8 cellular contexts compared by ENCODE assay signal in genomic region chr6:32529697-32530429, GRCh38. TPM values are rescaled to one million over a fixed set of nuclear protein-coding genes. Genes with fewer than 3 reads are reported as not detected.
A peak's percentile ranks its signal among the peaks of the same experiment; 100 is the strongest.
DNase-seq lines count a peak whose midpoint lies in the region; ATAC-seq, FAIRE-seq and TF ChIP-seq lines count a peak whose summit lies in the region.

Gene HLA-DRB5 (minus strand): TSS chr6:32530287. CDS start chr6:32530224, 63 bp downstream.

- peaks cover 0 to 2% of the 10 kb centered on the region in 2 donors for H3K27me3 Mint-ChIP-seq in CD8-positive, alpha-beta memory T cell
- H3K27me3 Mint-ChIP-seq in WTC11 (ENCODE audit: low read depth) = peaks cover 30% of the 10 kb centered on the region

- H3K27ac Mint-ChIP-seq in CD8-positive, alpha-beta memory T cell = peak within 1 kb of the TSS; percentile 38 to 95 (median 55)
- H3K27ac Mint-ChIP-seq in WTC11 = no peak within 1 kb of the TSS

- no peak for FAIRE-seq in frontal cortex (lab: Jason Lieb, UNC)

- no peak within 1 kb of the TSS for H3K27ac ChIP-seq in CD8-positive, alpha-beta memory T cell (ENCODE audit: low read depth, low read length)

- no peaks in the 10 kb centered on the region for H3K9me3 ChIP-seq in CD8-positive, alpha-beta memory T cell (ENCODE audit: low read length)

- CTCF ChIA-PET in CD8-positive, alpha-beta memory T cell (lab: Charles Lee) = no interaction called here
- CTCF ChIA-PET in WTC11 (lab: Charles Lee) = no interaction called here

- ATAC-seq in GM21529 (IDR thresholded peaks at IDR 0.05; ENCODE audit: unreplicated experiment) = peak; percentile 71
- ATAC-seq in WTC11 = peak; percentile 76
- peak; percentile 51 for ATAC-seq in left lobe of liver

- DNase-seq in CD8-positive, alpha-beta memory T cell = peak in 4 of 5 donors; percentile 0 to 47 (median 2)
- DNase-seq in WTC11 (ENCODE audit: low spot score) = no peak
- no peak for DNase-seq in left lobe of liver (ENCODE audit: low spot score)
- DNase-seq in KG1 (lab: John Stamatoyannopoulos, UW) = no peak
- no peak for DNase-seq in frontal cortex (ENCODE audit: low spot score in 2 of 2)
- no peak for DNase-seq in epidermal melanocyte (ENCODE audit: insufficient read length, low spot score)
- no peak for DNase-seq in NCI-H187 treated with DMSO at 0.1 percent for 48 hours (lab: John Stamatoyannopoulos, UW)

- H3K9me3 Mint-ChIP-seq in CD8-positive, alpha-beta memory T cell = no peaks in the 10 kb centered on the region
- peaks cover 3% of the 10 kb centered on the region; the same call in 1 of the 2 replicates for H3K9me3 Mint-ChIP-seq in WTC11

- POLR2A ChIA-PET in CD8-positive, alpha-beta memory T cell (lab: Charles Lee) = no interaction called here
- POLR2A ChIA-PET in WTC11 (lab: Charles Lee) = no interaction called here

- H3K36me3 Mint-ChIP-seq in CD8-positive, alpha-beta memory T cell = no peaks in the 10 kb centered on the region
- no peaks in the 10 kb centered on the region for H3K36me3 Mint-ChIP-seq in WTC11

- no peaks in the 10 kb centered on the region for H3K4me1 ChIP-seq in CD8-positive, alpha-beta memory T cell (ENCODE audit: insufficient read depth, low read length)

- peaks cover 2 to 15% (median 13%) of the 10 kb centered on the region in 3 donors for H3K4me1 Mint-ChIP-seq in CD8-positive, alpha-beta memory T cell
- H3K4me1 Mint-ChIP-seq in WTC11 = no peaks in the 10 kb centered on the region

- no peak for TF ChIP-seq CTCF in WTC11 (IDR thresholded peaks at IDR 0.05)

- H3K4me3 Mint-ChIP-seq in CD8-positive, alpha-beta memory T cell = peak within 1 kb of the TSS; percentile 77 to 94 (median 84)
- no peak within 1 kb of the TSS for H3K4me3 Mint-ChIP-seq in WTC11

- no peaks in the 10 kb centered on the region for H3K27me3 ChIP-seq in CD8-positive, alpha-beta memory T cell (ENCODE audit: insufficient read depth, low read length, poor library complexity, severe bottlenecking)

- H3K4me3 ChIP-seq in CD8-positive, alpha-beta memory T cell (ENCODE audit: low read length) = peak within 1 kb of the TSS; percentile 28

- no peaks in the 10 kb centered on the region for H3K36me3 ChIP-seq in CD8-positive, alpha-beta memory T cell (ENCODE audit: insufficient read depth, low read length)

TF ChIP-seq in WTC11, 78 proteins besides CTCF, POLR2A, EP300 and RAD21 (continues in another document):
- TF ChIP-seq NR3C1 (CRISPR knock-in tag; conservative IDR thresholded peaks at IDR 0.05; ENCODE audit: low read depth) (no peak), ZNF317 (CRISPR knock-in tag; IDR thresholded peaks at IDR 0.05; ENCODE audit: borderline replicate concordance, low read depth) (no peak), ZNF512 (CRISPR knock-in tag; IDR thresholded peaks at IDR 0.05; ENCODE audit: borderline replicate concordance) (no peak), ATF6 (CRISPR knock-in tag; IDR thresholded peaks at IDR 0.05) (no peak), CREM (CRISPR knock-in tag; IDR thresholded peaks at IDR 0.05) (no peak), CDX4 (CRISPR knock-in tag; IDR thresholded peaks at IDR 0.05; ENCODE audit: borderline replicate concordance) (no peak), ZNF232 (CRISPR knock-in tag; IDR thresholded peaks at IDR 0.05) (no peak), ZNF423 (CRISPR knock-in tag; IDR thresholded peaks at IDR 0.05) (no peak), ZBTB43 (CRISPR knock-in tag; IDR thresholded peaks at IDR 0.05) (no peak), RORB (CRISPR knock-in tag; IDR thresholded peaks at IDR 0.05) (no peak), ATF1 (CRISPR knock-in tag; IDR thresholded peaks at IDR 0.05) (no peak), FOXK1 (CRISPR knock-in tag; IDR thresholded peaks at IDR 0.05) (no peak), TEAD4 (CRISPR knock-in tag; IDR thresholded peaks at IDR 0.05) (no peak), ZNF532 (CRISPR knock-in tag; IDR thresholded peaks at IDR 0.05; ENCODE audit: borderline replicate concordance) (no peak), E2F1 (CRISPR knock-in tag; IDR thresholded peaks at IDR 0.05) (no peak), NR2C2 (CRISPR knock-in tag; IDR thresholded peaks at IDR 0.05) (no peak)

RNA-seq across cellular contexts. Expression of gene HLA-DRB5, which starts in this region (rescaled TPM):
- 1 to 10 TPM in 1 of 2 experiments, under 1 TPM in 1; 0.82 to 1.1 TPM for total RNA-seq in CD8-positive, alpha-beta memory T cell
- 3.2 TPM for polyA plus RNA-seq in CD8-positive, alpha-beta memory T cell
- total RNA-seq in WTC11 (2021) (0.30 TPM in 1 of 3 replicates, not detected in the others), left lobe of liver (2.1 TPM), frontal cortex (1.6 TPM)

Comparison
In these comparisons a context has a peak if more than half of its experiments do, and no peak if none do; other contexts are left out.
1. Peak in ATAC-seq in WTC11; RNA of the gene not detected or under 1 TPM.
2. DNase-seq: peak in CD8-positive, alpha-beta memory T cell (4 of 5); none in WTC11 (single experiment), left lobe of liver (single experiment), KG1 (single experiment), frontal cortex (0 of 2), epidermal melanocyte (single experiment) and NCI-H187 treated with DMSO at 0.1 percent for 48 hours (single experiment).
3. Peak in every context shown above with its lines, with median percentiles within 50 percentile points of each other: ATAC-seq.